20 cellular contexts compared by ENCODE assay signal in genomic region chr16:53849994-53850393, GRCh38.
"Had no signal": no experiment of that assay in that cellular context is flagged by ENCODE, and none has a peak within 500 bp of the region (broad histone marks: within the 10 kb centered on the region; RNA-seq: fewer than 3 reads in every experiment).

No MANE protein-coding gene starts in this region.

- H3K27me3 ChIP-seq: sigmoid colon, spleen, testis had no signal

- H3K9me3 ChIP-seq: sigmoid colon, testis had no signal

- H3K4me1 ChIP-seq: testis had no signal

- ATAC-seq: activated CD8-positive, alpha-beta T cell treated with anti-CD3 and anti-CD28 coated beads for 36 hours; activated naive CD8-positive, alpha-beta T cell treated with anti-CD3 and anti-CD28 coated beads, Interleukin-2, amount 50 U/mL, for 24 hours; stimulated activated memory B cell treated with anti-CD40 and anti-IgM and Interleukin-4, amounts not matched to agents 10 μg/mL and 1 μg/mL and 100 μg/mL, for 72 hours had no signal

- H3K27ac ChIP-seq: sigmoid colon, spleen, testis had no signal

- DNase-seq: activated CD4-positive, alpha-beta T cell treated with anti-CD3 and anti-CD28 coated beads, Interleukin-2, amount 10 ng/mL, durations not matched to agents 24 days and 14 days; activated CD8-positive, alpha-beta T cell treated with anti-CD3 and anti-CD28 coated beads for 36 hours; activated naive CD4-positive, alpha-beta T cell treated with anti-CD3 and anti-CD28 coated beads, Interleukin-2, amount 10 ng/mL, durations not matched to agents 7 days and 5 days; activated naive CD8-positive, alpha-beta T cell treated with anti-CD3 and anti-CD28 coated beads, Interleukin-2, amount 50 U/mL, for 24 hours; activated T-cell treated with anti-CD3 and anti-CD28 coated beads, Interleukin-2, amount 50 U/mL, for 1 hour; anterior cingulate cortex; caudate nucleus; erythroblast; hypothalamus; nucleus accumbens; sigmoid colon; spleen; stimulated activated CD4-positive, alpha-beta T cell treated with anti-CD3 and anti-CD28 coated beads, Interleukin-4, amount 100 ng/mL, for 4 hours; T-helper 9 cell; testis had no signal

- H3K4me3 ChIP-seq: sigmoid colon, spleen, testis had no signal

- H3K9me3 Mint-ChIP-seq: activated naive CD4-positive, alpha-beta T cell treated with anti-CD3 and anti-CD28 coated beads, Interleukin-2, amount 10 ng/mL, durations not matched to agents 7 days and 5 days had no signal

- H3K4me3 Mint-ChIP-seq: activated CD4-positive, alpha-beta T cell treated with anti-CD3 and anti-CD28 coated beads, Interleukin-2, amount 10 ng/mL, durations not matched to agents 24 days and 14 days; activated CD8-positive, alpha-beta T cell treated with anti-CD3 and anti-CD28 coated beads for 36 hours; activated naive CD4-positive, alpha-beta T cell treated with anti-CD3 and anti-CD28 coated beads, Interleukin-2, amount 10 ng/mL, durations not matched to agents 7 days and 5 days; activated naive CD8-positive, alpha-beta T cell treated with anti-CD3 and anti-CD28 coated beads, Interleukin-2, amount 50 U/mL, for 24 hours; brain; mesothelial cell of epicardium; nephron; stimulated activated memory B cell treated with anti-CD40 and anti-IgM and Interleukin-4, amounts not matched to agents 10 μg/mL and 1 μg/mL and 100 μg/mL, for 72 hours; type B pancreatic cell had no signal

- H3K27me3 Mint-ChIP-seq: activated CD4-positive, alpha-beta T cell treated with anti-CD3 and anti-CD28 coated beads, Interleukin-2, amount 10 ng/mL, durations not matched to agents 24 days and 14 days; activated CD8-positive, alpha-beta T cell treated with anti-CD3 and anti-CD28 coated beads for 36 hours; activated naive CD4-positive, alpha-beta T cell treated with anti-CD3 and anti-CD28 coated beads, Interleukin-2, amount 10 ng/mL, durations not matched to agents 7 days and 5 days; activated naive CD8-positive, alpha-beta T cell treated with anti-CD3 and anti-CD28 coated beads, Interleukin-2, amount 50 U/mL, for 24 hours; brain; stimulated activated memory B cell treated with anti-CD40 and anti-IgM and Interleukin-4, amounts not matched to agents 10 μg/mL and 1 μg/mL and 100 μg/mL, for 72 hours; type B pancreatic cell had no signal

- H3K27ac Mint-ChIP-seq: activated CD4-positive, alpha-beta T cell treated with anti-CD3 and anti-CD28 coated beads, Interleukin-2, amount 10 ng/mL, durations not matched to agents 24 days and 14 days; activated CD8-positive, alpha-beta T cell treated with anti-CD3 and anti-CD28 coated beads for 36 hours; activated naive CD4-positive, alpha-beta T cell treated with anti-CD3 and anti-CD28 coated beads, Interleukin-2, amount 10 ng/mL, durations not matched to agents 7 days and 5 days; activated naive CD8-positive, alpha-beta T cell treated with anti-CD3 and anti-CD28 coated beads, Interleukin-2, amount 50 U/mL, for 24 hours; brain; stimulated activated memory B cell treated with anti-CD40 and anti-IgM and Interleukin-4, amounts not matched to agents 10 μg/mL and 1 μg/mL and 100 μg/mL, for 72 hours; type B pancreatic cell had no signal
